Comparison of ENCODE assay signal across 8 cellular contexts in genomic region chr5:134370871-134371833, GRCh38. TPM values are rescaled to one million over a fixed set of nuclear protein-coding genes. Genes with fewer than 3 reads are reported as not detected.
DNase-seq lines count a peak whose midpoint lies in the region; ATAC-seq and TF ChIP-seq lines count a peak whose summit lies in the region.

Gene UBE2B, plus strand, starts transcription at chr5:134371569. Its CDS starts 27 bp downstream, at chr5:134371596.

- WGBS in HUES64, result under 1% methylated on average over 67 of the region's 74 CpGs

- H3K4me1 Mint-ChIP-seq in Calu3 (ENCODE audit: low read depth, unreplicated experiment), result peaks cover 29% of the 10 kb centered on the region

- no peaks in the 10 kb centered on the region for H3F3A ChIP-seq in OCI-LY1 (ENCODE audit: insufficient read depth, low read length)

- H3K4me2 ChIP-seq in OCI-LY1 (ENCODE audit: low read length), result peak within 1 kb of the TSS; percentile 87

- H3K27me3 Mint-ChIP-seq in Calu3 (ENCODE audit: unreplicated experiment), result peaks cover 9% of the 10 kb centered on the region

- H3K9me3 Mint-ChIP-seq in Calu3 (ENCODE audit: low read depth, unreplicated experiment), result no peaks in the 10 kb centered on the region

- H3K4me3 Mint-ChIP-seq in Calu3 (ENCODE audit: low read depth, unreplicated experiment), result peak within 1 kb of the TSS; percentile 94

- H3K9ac ChIP-seq in HUES64 (ENCODE audit: low read depth, low read length) (peak within 1 kb of the TSS; percentile 95), OCI-LY1 (ENCODE audit: low read length) (peak within 1 kb of the TSS; percentile 88)

- H4K20me1 ChIP-seq in OCI-LY1 (ENCODE audit: insufficient read depth, low read length), result 0 out of 2 replicates have a peak, but pooled peaks cover 2% of the 10 kb centered on the region

- peaks cover 13% of the 10 kb centered on the region for H3K4me1 ChIP-seq in HUES64 (ENCODE audit: insufficient read depth, low read length)
- H3K4me1 ChIP-seq in OCI-LY1 (ENCODE audit: insufficient read depth, low read length, severe bottlenecking), result peaks cover 39% of the 10 kb centered on the region

- H3K27me3 ChIP-seq in HUES64 (ENCODE audit: insufficient read depth, low read length) (no peaks in the 10 kb centered on the region), OCI-LY1 (ENCODE audit: insufficient read depth, low read length) (no peaks in the 10 kb centered on the region)

- H2AFZ ChIP-seq in OCI-LY1 (ENCODE audit: low read length), result peak within 1 kb of the TSS; percentile 65

- no peaks in the 10 kb centered on the region for H3K9me2 ChIP-seq in OCI-LY1 (ENCODE audit: low read depth, low read length)

- in situ Hi-C loops in endometrial microvascular endothelial cells (cut with HindIII; ENCODE audit: inconsistent ontology term, low pct_unique_long_range_greater_than_20kb, low sequenced_read_pairs), result no loop called here

- peak; percentile 70 for ATAC-seq in GM21447 (IDR thresholded peaks at IDR 0.05; ENCODE audit: unreplicated experiment)

- DNase-seq in Calu3, result peak; percentile 99
- DNase-seq in activated CD8-positive, alpha-beta memory T cell treated with anti-CD3 and anti-CD28 coated beads, Interleukin-2, amount 50 U/mL, for 4 hours, result peak; percentile 96
- DNase-seq in mesenteric fat pad (ENCODE audit: low spot score), result peak; percentile 98
- DNase-seq in stimulated activated CD8-positive, alpha-beta memory T cell treated with anti-CD3 and anti-CD28 coated beads, Interleukin-15, amount 100 ng/mL, for 24 hours (ENCODE audit: low read depth), result peak; percentile 92

- H3K36me3 ChIP-seq in HUES64 (ENCODE audit: insufficient read depth, low read length), result peaks cover 17% of the 10 kb centered on the region
- H3K36me3 ChIP-seq in OCI-LY1 (ENCODE audit: insufficient read depth, low read length), result peaks cover 27% of the 10 kb centered on the region

- H3K4me3 ChIP-seq in HUES64 (ENCODE audit: low read length) (peak within 1 kb of the TSS; percentile 95), OCI-LY1 (ENCODE audit: low read depth, low read length, poor library complexity, severe bottlenecking) (peak within 1 kb of the TSS; percentile 78)

- peaks cover 42% of the 10 kb centered on the region for H3K79me2 ChIP-seq in OCI-LY1 (ENCODE audit: insufficient read depth, low read length)

- intact Hi-C loops in Calu3 (cut with micrococcal nuclease; ENCODE audit: unreplicated experiment), result loop anchor here (5.0 kb wide), 4 partner anchors 69 to 206 kb away; partner anchors contain the start of gene PPP2CA

- H3K36me3 Mint-ChIP-seq in Calu3 (ENCODE audit: insufficient read depth, unreplicated experiment), result peaks cover 76% of the 10 kb centered on the region

- TF ChIP-seq CTCF in Calu3 (IDR thresholded peaks at IDR 0.05; ENCODE audit: unreplicated experiment), result no peak
- no peak for TF ChIP-seq CTCF in OCI-LY1 (IDR thresholded peaks at IDR 0.05; ENCODE audit: low read length)

- peak within 1 kb of the TSS; percentile 100 for H3K27ac Mint-ChIP-seq in Calu3 (ENCODE audit: unreplicated experiment)

- BruUV-seq in Calu3 (replicated peaks; lab: Mats Ljungman, UMichigan), result no TSS peak

- H3K27ac ChIP-seq in HUES64 (ENCODE audit: low read depth, low read length), result peak within 1 kb of the TSS; percentile 99
- H3K27ac ChIP-seq in OCI-LY1 (ENCODE audit: low read depth, low read length, poor library complexity, severe bottlenecking), result peak within 1 kb of the TSS; percentile 76

- H3K9me3 ChIP-seq in HUES64 (ENCODE audit: insufficient read depth, low read depth, low read length), result no peaks in the 10 kb centered on the region; the same call in 1 of the 2 replicates
- H3K9me3 ChIP-seq in OCI-LY1 (ENCODE audit: low read length), result no peaks in the 10 kb centered on the region

- CTCF ChIA-PET in Calu3 (lab: Charles Lee), result interaction anchor here (0.8 to 2.0 kb wide), 3 partner anchors 40 to 216 kb away, joined by 3 to 10 read pairs (median 4); partner anchors contain the start of gene CDKN2AIPNL

RNA-seq across cellular contexts. Expression of gene UBE2B, which starts in this region (rescaled TPM):
- 114 and 132 TPM in 2 replicates for total RNA-seq in Calu3 (2022)
- polyA plus RNA-seq in HUES64 (2013, experiment 1 of 2), result 49.5 TPM
- polyA plus RNA-seq in HUES64 (2013, experiment 2 of 2), result 50.1 TPM
- total RNA-seq in endometrial microvascular endothelial cells (ENCODE audit: inconsistent ontology term), result 43.9 TPM
- total RNA-seq in mesenteric fat pad, result 91.0 TPM

Comparison
In these comparisons a context has a peak if more than half of its experiments do, and no peak if none do; other contexts are left out.
1. Peak in every context shown above with its lines: DNase-seq, ATAC-seq, H3K4me3 ChIP-seq and H3K27ac ChIP-seq.